Comparison of ENCODE assay signal across 8 cellular contexts in genomic region chr12:75511116-75512048, GRCh38. TPM values are rescaled to one million over a fixed set of nuclear protein-coding genes. Genes with fewer than 3 reads are reported as not detected.
DNase-seq lines count a peak whose midpoint lies in the region; ATAC-seq and TF ChIP-seq lines count a peak whose summit lies in the region.

KRR1 (minus strand) TSS chr12:75511609; CDS start chr12:75511597, 12 bp downstream.

- ATAC-seq in GM21737 (IDR thresholded peaks at IDR 0.05; ENCODE audit: unreplicated experiment) = peak; percentile 97

- peak; percentile 100 for DNase-seq in DMS53 (lab: John Stamatoyannopoulos, UW)
- peak; percentile 86 to 96 (median 88) for DNase-seq in Peyer's patch
- DNase-seq in activated T-cell treated with anti-CD3 and anti-CD28 coated beads, Interleukin-2, amount 50 U/mL, for 48 hours = peak; percentile 86 to 90
- DNase-seq in stimulated activated CD8-positive, alpha-beta memory T cell treated with anti-CD3 and anti-CD28 coated beads, Interleukin-7, amount 100 ng/mL, for 1 hour (ENCODE audit: low read depth in 2 of 2) = peak; percentile 70 to 71

- peak within 1 kb of the TSS; percentile 96 for H2AFZ ChIP-seq in KMS-11 (ENCODE audit: low read depth)

- no peaks in the 10 kb centered on the region for H3K9me3 ChIP-seq in Peyer's patch
- H3K9me3 ChIP-seq in esophagus (ENCODE audit: control insufficient read depth in 2 of 2, insufficient read depth in 1 of 2, low read depth in 1 of 2, low read length in 1 of 2) = no peaks in the 10 kb centered on the region
- no peaks in the 10 kb centered on the region for H3K9me3 ChIP-seq in mucosa of stomach (ENCODE audit: control insufficient read depth, low read length)

- 0 out of 2 replicates have a peak, but pooled peaks cover 3% of the 10 kb centered on the region for H4K20me1 ChIP-seq in KMS-11 (ENCODE audit: insufficient read depth)

- H3K27me3 ChIP-seq in KMS-11 (ENCODE audit: insufficient read depth, low read depth) = no peaks in the 10 kb centered on the region
- H3K27me3 ChIP-seq in Peyer's patch = no peaks in the 10 kb centered on the region
- H3K27me3 ChIP-seq in esophagus (ENCODE audit: control insufficient read depth in 1 of 2, insufficient read depth in 2 of 2, low read length in 2 of 2) = no peaks in the 10 kb centered on the region
- no peaks in the 10 kb centered on the region for H3K27me3 ChIP-seq in mucosa of stomach (ENCODE audit: control insufficient read depth, insufficient read depth, low read length)

- H3K4me1 ChIP-seq in KMS-11 (ENCODE audit: low read depth, poor library complexity, severe bottlenecking) (peaks cover 15% of the 10 kb centered on the region), Peyer's patch (peaks cover 0 to 15% (median 6%) of the 10 kb centered on the region in 4 donors), esophagus (ENCODE audit: control insufficient read depth in 2 of 2, insufficient read depth in 2 of 2, low read length in 1 of 2) (no peaks in the 10 kb centered on the region), mucosa of stomach (ENCODE audit: control insufficient read depth, insufficient read depth, low read length) (no peaks in the 10 kb centered on the region)

- 0 out of 2 replicates have a peak, but pooled peaks cover 2% of the 10 kb centered on the region for H3K36me3 ChIP-seq in KMS-11 (ENCODE audit: insufficient read depth)
- H3K36me3 ChIP-seq in Peyer's patch = peaks cover 0 to 4% (median 0%) of the 10 kb centered on the region in 3 donors
- H3K36me3 ChIP-seq in esophagus (ENCODE audit: control insufficient read depth in 2 of 2, insufficient read depth in 2 of 2, low read length in 1 of 2) = no peaks in the 10 kb centered on the region
- no peaks in the 10 kb centered on the region for H3K36me3 ChIP-seq in mucosa of stomach (ENCODE audit: control insufficient read depth, insufficient read depth, low read length)

- H3K4me3 ChIP-seq in KMS-11 (IDR thresholded peaks at IDR 0.05; ENCODE audit: insufficient read depth, low read depth, low read length) (peak within 1 kb of the TSS; percentile 61), Peyer's patch (peak within 1 kb of the TSS; percentile 65 to 80 (median 71)), esophagus (ENCODE audit: low read depth in 1 of 2, low read length in 2 of 2) (peak within 1 kb of the TSS; percentile 70 to 85), mucosa of stomach (ENCODE audit: low read length) (peak within 1 kb of the TSS; percentile 91)

- peak within 1 kb of the TSS; percentile 77 for H3K9ac ChIP-seq in KMS-11
- peak within 1 kb of the TSS; percentile 89 for H3K9ac ChIP-seq in mucosa of stomach (ENCODE audit: low read length)

- peaks cover 43% of the 10 kb centered on the region for H3K79me2 ChIP-seq in KMS-11 (ENCODE audit: insufficient read depth, low read depth)

- WGBS in esophagus, 2 donors = 5% methylated on average over 47 of the region's 47 CpGs

- 0 out of 2 replicates have a peak, but pooled peaks have one; percentile 6 for TF ChIP-seq CTCF in KMS-11 (conservative IDR thresholded peaks at IDR 0.05; ENCODE audit: low read depth, low read length)
- peak in 3 of 6 experiments; percentile 29 to 34 (median 33) for TF ChIP-seq CTCF in Peyer's patch (IDR thresholded peaks at IDR 0.05)

- H3K27ac ChIP-seq in KMS-11 (peak within 1 kb of the TSS; percentile 57), Peyer's patch (peak within 1 kb of the TSS; percentile 49 to 81 (median 74)), esophagus (ENCODE audit: low read depth in 2 of 2, low read length in 1 of 2) (peak within 1 kb of the TSS; percentile 66 to 87)

- H3K4me2 ChIP-seq in KMS-11 = peak within 1 kb of the TSS; percentile 63

- peak in 1 of 2 donors; percentile 26 for TF ChIP-seq POLR2A in Peyer's patch (IDR thresholded peaks at IDR 0.05)

RNA-seq across cellular contexts. Expression of gene KRR1, which starts in this region (rescaled TPM):
- total RNA-seq in Peyer's patch = 10 to 100 TPM; 11.5 to 37.1 (median 24.7) TPM
- 10 to 100 TPM; 22.3 to 22.6 TPM for polyA plus RNA-seq in esophagus

Comparison
In these comparisons a context has a peak if more than half of its experiments do, and no peak if none do; other contexts are left out.
1. Peak in every context shown above with its lines: DNase-seq, ATAC-seq, H3K4me3 ChIP-seq and H3K27ac ChIP-seq.